In genomic region chr1:100866901-100867206, GRCh38 we compare ENCODE assay signal across 12 cellular contexts. TPM values are rescaled to one million over a fixed set of nuclear protein-coding genes. Genes with fewer than 3 reads are reported as not detected.
DNase-seq lines count a peak whose midpoint lies in the region; ATAC-seq, FAIRE-seq and TF ChIP-seq lines count a peak whose summit lies in the region.
"Had no signal": no experiment of that assay in that cellular context is flagged by ENCODE, and none has a peak within 500 bp of the region (broad histone marks: within the 10 kb centered on the region; RNA-seq: fewer than 3 reads in every experiment).

No MANE protein-coding gene starts in this region.

- TF ChIP-seq POLR2A in GM12878 (IDR thresholded peaks at IDR 0.05; ENCODE audit: low read depth, low read length) (no peak), suprapubic skin (IDR thresholded peaks at IDR 0.05) (no peak)

- RAD21 ChIA-PET in GM12878 (lab: Charles Lee; ENCODE audit: unreplicated experiment) = interaction anchor here (1.0 to 5.2 kb wide), 6 partner anchors 9 to 411 kb away, joined by 3 to 90 read pairs (median 18); no protein-coding TSS in a partner anchor

- in situ Hi-C loops in GM23248 (cut with MboI) (loop anchor here (10.0 kb wide), 1 partner anchor 262 kb away; no protein-coding TSS in a partner anchor), GM12878 (cut with MboI) (loop anchor here (5.0 to 25.0 kb wide), 4 partner anchors 400 to 1680 kb away; no protein-coding TSS in a partner anchor)

- peaks cover 23% of the 10 kb centered on the region for H3F3A ChIP-seq in GM23248 (ENCODE audit: insufficient read depth)

- no peak for TF ChIP-seq RAD21 in GM12878 (IDR thresholded peaks at IDR 0.05; ENCODE audit: insufficient read depth, low read depth, low read length)

- H3K4me3 ChIP-seq in ACC112 (ENCODE audit: low read depth, low read length) = no peak overlapping the region
- H3K4me3 ChIP-seq in GM23248 = no peak overlapping the region
- H3K4me3 ChIP-seq in GM12878 = no peak overlapping the region
- no peak overlapping the region for H3K4me3 ChIP-seq in osteoblast (ENCODE audit: insufficient read depth, low read length)
- H3K4me3 ChIP-seq in suprapubic skin = no peak overlapping the region
- H3K4me3 ChIP-seq: BLaER1 treated with 17β-estradiol and CSF1 and Interleukin-3, amounts not matched to agents 10 nM and 100 nM had no signal

- no peaks in the 10 kb centered on the region for H3K9me3 ChIP-seq in GM23248 (ENCODE audit: low read depth)
- H3K9me3 ChIP-seq in GM12878 (replicated peaks; ENCODE audit: control insufficient read depth, insufficient read depth, low read length) = no peaks in the 10 kb centered on the region
- H3K9me3 ChIP-seq in osteoblast (ENCODE audit: low read depth, low read length) = no peaks in the 10 kb centered on the region
- H3K9me3 ChIP-seq in suprapubic skin = no peaks in the 10 kb centered on the region
- H3K9me3 ChIP-seq: BE2C; BLaER1 treated with 17β-estradiol and CSF1 and Interleukin-3, amounts not matched to agents 10 nM and 100 nM had no signal

- H4K20me1 ChIP-seq in GM23248 (ENCODE audit: insufficient read depth) = no peaks in the 10 kb centered on the region
- H4K20me1 ChIP-seq in GM12878 (ENCODE audit: control insufficient read depth, insufficient read depth) = no peaks in the 10 kb centered on the region
- no peaks in the 10 kb centered on the region for H4K20me1 ChIP-seq in osteoblast (ENCODE audit: insufficient read depth, low read length)
- H4K20me1 ChIP-seq: BLaER1 treated with 17β-estradiol and CSF1 and Interleukin-3, amounts not matched to agents 10 nM and 100 nM had no signal

- no peaks in the 10 kb centered on the region for H3K9me2 ChIP-seq in GM23248 (ENCODE audit: insufficient read depth)

- H3K27me3 ChIP-seq in ACC112 (ENCODE audit: insufficient read depth, low read length) = no peaks in the 10 kb centered on the region
- no peaks in the 10 kb centered on the region for H3K27me3 ChIP-seq in GM23248 (replicated peaks; ENCODE audit: insufficient read depth)
- no peaks in the 10 kb centered on the region for H3K27me3 ChIP-seq in GM12878 (replicated peaks in 1 of 2; ENCODE audit: control insufficient read depth in 2 of 2, insufficient read depth in 2 of 2, low read length in 1 of 2)
- no peaks in the 10 kb centered on the region for H3K27me3 ChIP-seq in osteoblast (ENCODE audit: insufficient read depth, low read length)
- no peaks in the 10 kb centered on the region for H3K27me3 ChIP-seq in suprapubic skin
- H3K27me3 ChIP-seq: BLaER1 treated with 17β-estradiol and CSF1 and Interleukin-3, amounts not matched to agents 10 nM and 100 nM had no signal

- H3K4me1 ChIP-seq in ACC112 (ENCODE audit: control insufficient read depth, insufficient read depth, low read length, unreplicated experiment) (peaks cover 25% of the 10 kb centered on the region), GM23248 (ENCODE audit: insufficient read depth) (peaks cover 35% of the 10 kb centered on the region), GM12878 (ENCODE audit: control insufficient read depth, insufficient read depth, low read length) (peaks cover 9% of the 10 kb centered on the region; the same call in 1 of the 2 replicates), osteoblast (ENCODE audit: insufficient read depth, low read length) (peaks cover 23% of the 10 kb centered on the region), suprapubic skin (peaks cover 5% of the 10 kb centered on the region)
- H3K4me1 ChIP-seq: BE2C; BLaER1 treated with 17β-estradiol and CSF1 and Interleukin-3, amounts not matched to agents 10 nM and 100 nM had no signal

- WGBS in GM23248 (ENCODE audit: low coverage in 1 of 2, low lambda C conversion rate in 2 of 2, missing lambda C conversion rate in 2 of 2), 2 experiments = 49 to 50% methylated on average over 2 of the region's 2 CpGs
- WGBS in GM12878 (ENCODE audit: insufficient coverage, insufficient replicate concordance, low lambda C conversion rate, missing lambda C conversion rate) = 47% methylated on average over 2 of the region's 2 CpGs
- 64% methylated on average over 2 of the region's 2 CpGs for WGBS in suprapubic skin

- no peak for ATAC-seq in GM12878

- H3K27ac ChIP-seq in ACC112 (ENCODE audit: low read depth, low read length) (no peak overlapping the region), GM23248 (no peak overlapping the region; the same call in 1 of the 2 replicates), GM12878 (ENCODE audit: control insufficient read depth, insufficient read depth) (no peak overlapping the region), osteoblast (ENCODE audit: low read depth, low read length) (peak overlapping the region; percentile 88), suprapubic skin (no peak overlapping the region)
- H3K27ac ChIP-seq: BLaER1 treated with 17β-estradiol and CSF1 and Interleukin-3, amounts not matched to agents 10 nM and 100 nM had no signal

- CTCF ChIA-PET in GM12878 (lab: Yijun Ruan, JAX) = interaction anchor here (0.6 to 9.4 kb wide), 13 partner anchors 9 to 1002 kb away, joined by 3 to 261 read pairs (median 3); partner anchors contain the start of gene SLC30A7

- H3K36me3 ChIP-seq in ACC112 (ENCODE audit: insufficient read depth, low read length) (no peaks in the 10 kb centered on the region), GM23248 (ENCODE audit: low read depth) (no peaks in the 10 kb centered on the region), GM12878 (ENCODE audit: control insufficient read depth in 2 of 2, insufficient read depth in 2 of 2, low read length in 1 of 2) (no peaks in the 10 kb centered on the region), osteoblast (ENCODE audit: insufficient read depth, low read length) (no peaks in the 10 kb centered on the region), suprapubic skin (no peaks in the 10 kb centered on the region)
- H3K36me3 ChIP-seq: BE2C; BLaER1 treated with 17β-estradiol and CSF1 and Interleukin-3, amounts not matched to agents 10 nM and 100 nM had no signal

- no TSS peak for BruUV-seq in GM12878 (replicated peaks; lab: Mats Ljungman, UMichigan)

- H3K4me2 ChIP-seq in GM23248 (ENCODE audit: unreplicated experiment) (no peak overlapping the region), GM12878 (ENCODE audit: control insufficient read depth, insufficient read depth) (no peak overlapping the region), osteoblast (ENCODE audit: insufficient read depth, low read length) (no peak overlapping the region)
- H3K4me2 ChIP-seq: BLaER1 treated with 17β-estradiol and CSF1 and Interleukin-3, amounts not matched to agents 10 nM and 100 nM had no signal

- SMC1A ChIA-PET in GM12878 (lab: Charles Lee; ENCODE audit: uncharacterized antibody, unreplicated experiment) = interaction anchor here (0.7 to 5.1 kb wide), 14 partner anchors 12 to 1392 kb away, joined by 3 to 62 read pairs (median 3); partner anchors contain the start of gene FRRS1

- POLR2A ChIA-PET in GM12878 (lab: Charles Lee) = no interaction called here

- H3K9ac ChIP-seq in GM23248 = no peak overlapping the region
- H3K9ac ChIP-seq in GM12878 (ENCODE audit: control insufficient read depth, insufficient read depth, low read length) = no peak overlapping the region
- H3K9ac ChIP-seq: BLaER1 treated with 17β-estradiol and CSF1 and Interleukin-3, amounts not matched to agents 10 nM and 100 nM had no signal

- no peak for TF ChIP-seq EP300 in GM12878 (IDR thresholded peaks at IDR 0.05; ENCODE audit: borderline replicate concordance in 1 of 2, control insufficient read depth in 1 of 2, low read depth in 2 of 2, low read length in 2 of 2)
- no peak for TF ChIP-seq EP300 in suprapubic skin (IDR thresholded peaks at IDR 0.05)

- no peak for TF ChIP-seq CTCF in GM12878 (IDR thresholded peaks at IDR 0.05 in 2 of 3, conservative IDR thresholded peaks at IDR 0.05 in 1 of 3; ENCODE audit: control insufficient read depth in 2 of 3, extremely low read depth in 1 of 3, insufficient read depth in 1 of 3, low read depth in 3 of 3, low read length in 3 of 3)
- no peak for TF ChIP-seq CTCF in osteoblast (IDR thresholded peaks at IDR 0.05; ENCODE audit: extremely low read depth, low read depth, low read length)
- no peak for TF ChIP-seq CTCF in suprapubic skin (IDR thresholded peaks at IDR 0.05)

- no peak for DNase-seq in GM23248
- no peak for DNase-seq in GM12878 (ENCODE audit: low read depth, low spot score)
- no peak for DNase-seq in osteoblast (ENCODE audit: insufficient read length, low spot score, missing footprints)
- no peak for DNase-seq in GOT3 (lab: John Stamatoyannopoulos, UW)
- DNase-seq in suprapubic skin (ENCODE audit: low spot score in 2 of 2) = no peak
- no peak for DNase-seq in stimulated activated CD4-positive, alpha-beta T cell treated with anti-CD3 and anti-CD28 coated beads, Interleukin-2, amount 100 ng/mL, for 24 hours
- DNase-seq: BE2C, Calu3, GF-D8, H9 had no signal

- H2AFZ ChIP-seq in ACC112 (ENCODE audit: low read length, unreplicated experiment) (peak overlapping the region; percentile 45), GM23248 (peak overlapping the region; percentile 70), GM12878 (ENCODE audit: control insufficient read depth, low read depth, low read length) (no peak overlapping the region), osteoblast (ENCODE audit: low read length) (no peak overlapping the region)

- no peak for FAIRE-seq in GM12878 (lab: Jason Lieb, UNC)

- intact Hi-C loops in GM12878 (cut with micrococcal nuclease; ENCODE audit: unreplicated experiment) = loop anchor here (1.0 to 5.0 kb wide), 4 partner anchors 32 to 590 kb away; partner anchors contain the start of gene GPR88

- H3K79me2 ChIP-seq in ACC112 (ENCODE audit: control insufficient read depth, insufficient read depth, low read length, unreplicated experiment) (no peaks in the 10 kb centered on the region), GM23248 (ENCODE audit: insufficient read depth) (no peaks in the 10 kb centered on the region), GM12878 (ENCODE audit: control insufficient read depth, insufficient read depth, low read length) (no peaks in the 10 kb centered on the region), osteoblast (ENCODE audit: insufficient read depth, low read length) (no peaks in the 10 kb centered on the region)

RNA-seq across cellular contexts. Expression of gene EXTL2, which starts 27.8 kb away (rescaled TPM):
- total RNA-seq in GM23248 (2014; rRNA removed; shearing (Covaris generic)) = 51.9 and 52.2 TPM in 2 replicates
- polyA plus RNA-seq in GM23248 (2016; fragmentation: Nextera tagmentation; extraction: Ambion mirVana) (54.6 and 56.3 TPM in 2 replicates), GM12878 (2011; rRNA removed) (51.1 and 72.3 TPM in 2 replicates), GM12878 (2014; fragmentation: Illumina TruSeq; extraction: Trizol) (18.5 and 19.0 TPM in 2 replicates), GM12878 (2014; fragmentation: Nextera tagmentation; extraction: Ambion mirVana) (10 to 100 TPM; 16.1 to 27.2 TPM), GM12878 (2014; rRNA removed) (10.3 and 12.1 TPM in 2 replicates), GM12878 (2016; fragmentation: Nextera tagmentation; extraction: Ambion mirVana) (10 to 100 TPM; 15.4 to 16.3 TPM)
- 70.2 and 71.1 TPM in 2 replicates for total RNA-seq in GM12878 (2013; cell fraction: nucleolus; rRNA removed)
- total RNA-seq in GM12878 (2014; rRNA removed) (10.2 and 15.0 TPM in 2 replicates), GM12878 (2014; rRNA removed; fragmentation: Illumina TruSeq; extraction: Trizol) (18.6 and 20.3 TPM in 2 replicates), GM12878 (2021) (11.6 and 12.6 TPM in 2 replicates), osteoblast (36.2 and 42.1 TPM in 2 replicates), suprapubic skin (1 to 10 TPM; 3.8 to 5.9 (median 5.0) TPM)
- polyA plus RNA-seq in GM12878 (2011; ENCODE audit: low read depth) = 6.0 TPM
- 12.9 and 14.1 TPM in 2 replicates for polyA plus RNA-seq in GM12878 (2011; cell fraction: cytosol; rRNA removed)
- 60.9 and 64.7 TPM in 2 replicates for polyA plus RNA-seq in GM12878 (2011; cell fraction: nucleus; rRNA removed)
- 7.1 and 7.7 TPM in 2 replicates for polyA plus RNA-seq in GM12878 (2012)
- 20.9 and 24.6 TPM in 2 replicates for polyA minus RNA-seq in GM12878 (2011; rRNA and poly(A)+ RNA removed)
- 6.4 and 9.5 TPM in 2 replicates for polyA minus RNA-seq in GM12878 (2011; cell fraction: cytosol; rRNA and poly(A)+ RNA removed)
- polyA minus RNA-seq in GM12878 (2011; cell fraction: nucleus; rRNA and poly(A)+ RNA removed) = 26.2 and 43.1 TPM in 2 replicates

RNA-seq across cellular contexts. Expression of gene SLC30A7, which starts 29.0 kb away (rescaled TPM):
- total RNA-seq in GM23248 (2014; rRNA removed; shearing (Covaris generic)) = 65.7 and 75.2 TPM in 2 replicates
- polyA plus RNA-seq in GM23248 (2016; fragmentation: Nextera tagmentation; extraction: Ambion mirVana) (35.2 and 38.0 TPM in 2 replicates), GM12878 (2011; rRNA removed) (15.4 and 21.1 TPM in 2 replicates), GM12878 (2014; fragmentation: Illumina TruSeq; extraction: Trizol) (11.3 and 13.4 TPM in 2 replicates), GM12878 (2014; fragmentation: Nextera tagmentation; extraction: Ambion mirVana) (1 to 10 TPM; 4.4 to 9.4 TPM), GM12878 (2014; rRNA removed) (6.5 and 7.2 TPM in 2 replicates), GM12878 (2016; fragmentation: Nextera tagmentation; extraction: Ambion mirVana) (10 to 100 TPM; 19.5 to 20.7 TPM)
- 69.9 and 74.4 TPM in 2 replicates for total RNA-seq in GM12878 (2013; cell fraction: nucleolus; rRNA removed)
- total RNA-seq in GM12878 (2014; rRNA removed) (18.5 and 20.2 TPM in 2 replicates), GM12878 (2014; rRNA removed; fragmentation: Illumina TruSeq; extraction: Trizol) (19.9 and 20.5 TPM in 2 replicates), GM12878 (2021) (18.1 and 23.3 TPM in 2 replicates), osteoblast (69.8 and 86.3 TPM in 2 replicates), suprapubic skin (10 to 100 TPM; 16.4 to 22.5 (median 19.5) TPM)
- polyA plus RNA-seq in GM12878 (2011; ENCODE audit: low read depth) = 3.9 TPM
- polyA plus RNA-seq in GM12878 (2011; cell fraction: cytosol; rRNA removed) = 6.7 and 9.5 TPM in 2 replicates
- polyA plus RNA-seq in GM12878 (2011; cell fraction: nucleus; rRNA removed) = 12.8 and 13.6 TPM in 2 replicates
- 6.4 TPM in 2 replicates for polyA plus RNA-seq in GM12878 (2012)
- polyA minus RNA-seq in GM12878 (2011; rRNA and poly(A)+ RNA removed) = 30.4 and 39.4 TPM in 2 replicates
- polyA minus RNA-seq in GM12878 (2011; cell fraction: cytosol; rRNA and poly(A)+ RNA removed) = 9.7 and 10.3 TPM in 2 replicates
- 8.6 and 15.5 TPM in 2 replicates for polyA minus RNA-seq in GM12878 (2011; cell fraction: nucleus; rRNA and poly(A)+ RNA removed)

Comparison
In these comparisons a context has a peak if more than half of its experiments do, and no peak if none do; other contexts are left out.
1. H2AFZ ChIP-seq: peak in ACC112 (single experiment) and GM23248 (single experiment); none in GM12878 (single experiment) and osteoblast (single experiment).